17 cellular contexts compared by ENCODE assay signal in genomic region chr10:29096303-29096824, GRCh38.
A peak's percentile ranks its signal among the peaks of the same experiment; 100 is the strongest.
DNase-seq lines count a peak whose midpoint lies in the region; ATAC-seq and TF ChIP-seq lines count a peak whose summit lies in the region.
"Had no signal": no experiment of that assay in that cellular context is flagged by ENCODE, and none has a peak within 500 bp of the region (broad histone marks: within the 10 kb centered on the region; RNA-seq: fewer than 3 reads in every experiment).

No MANE protein-coding gene starts in this region.

- peaks cover 24% of the 10 kb centered on the region for H3K9me3 Mint-ChIP-seq in endodermal cell

- no peak overlapping the region for H3K9ac ChIP-seq in endodermal cell (ENCODE audit: extremely low read depth, low read length, poor library complexity, severe bottlenecking)

- peaks cover 3% of the 10 kb centered on the region for H3K36me3 Mint-ChIP-seq in endodermal cell (ENCODE audit: low read depth)
- H3K36me3 Mint-ChIP-seq: CD4-positive, alpha-beta memory T cell had no signal

- WGBS in endodermal cell (ENCODE audit: insufficient coverage in 1 of 2, insufficient read length in 1 of 2), 2 experiments, result 50 to 67% methylated on average over 1 to 2 of the region's 2 CpGs
- WGBS in heart left ventricle, 4 donors, result 56 to 68% (median 61%) methylated on average over 2 of the region's 2 CpGs

- DNase-seq in endodermal cell (no peak), heart left ventricle (no peak), NCI-H187 (lab: John Stamatoyannopoulos, UW) (no peak)
- DNase-seq in activated CD4-positive, CD25-positive, alpha-beta regulatory T cell treated with anti-CD3 and anti-CD28 coated beads, Interleukin-2, amount 50 U/mL, for 72 hours, result no peak
- DNase-seq: C1 segment of cervical spinal cord; CD4-positive, alpha-beta memory T cell; DMS 273 treated with DMSO at 0.1 percent for 48 hours; DMS79; EL; GDM1; GOT3; H7; HCEC 1CT had no signal

- peak overlapping the region; percentile 18 for H3K27ac Mint-ChIP-seq in endodermal cell
- H3K27ac Mint-ChIP-seq: CD4-positive, alpha-beta memory T cell had no signal

- no peak for TF ChIP-seq CTCF in endodermal cell (conservative IDR thresholded peaks at IDR 0.05)
- no peak for TF ChIP-seq CTCF in heart left ventricle (IDR thresholded peaks at IDR 0.05)

- peaks cover 29% of the 10 kb centered on the region for H3K9me3 ChIP-seq in endodermal cell (ENCODE audit: control insufficient read depth, low read length)
- H3K9me3 ChIP-seq in heart left ventricle, result peaks cover 0 to 4% (median 0%) of the 10 kb centered on the region in 12 donors

- H3K27ac ChIP-seq in endodermal cell (ENCODE audit: low read depth, low read length) (no peak overlapping the region), heart left ventricle (no peak overlapping the region)

- TF ChIP-seq POLR2A in heart left ventricle (IDR thresholded peaks at IDR 0.05), result no peak

- ATAC-seq in GM21447 (IDR thresholded peaks at IDR 0.05; ENCODE audit: unreplicated experiment) (peak; percentile 56), HG02610 (IDR thresholded peaks at IDR 0.05; ENCODE audit: unreplicated experiment) (peak; percentile 58), GM18867 (IDR thresholded peaks at IDR 0.05; ENCODE audit: unreplicated experiment) (no peak), heart left ventricle (no peak)
- ATAC-seq: GM12878 had no signal

- H3K4me3 ChIP-seq in endodermal cell (ENCODE audit: low read length), result no peak overlapping the region
- H3K4me3 ChIP-seq in heart left ventricle, result no peak overlapping the region
- H3K4me3 ChIP-seq: GM12878 had no signal

- no peaks in the 10 kb centered on the region for H3K27me3 Mint-ChIP-seq in endodermal cell (ENCODE audit: insufficient read depth)

- H3K4me1 ChIP-seq in endodermal cell (ENCODE audit: control insufficient read depth, insufficient read depth, low read length) (peaks cover 23% of the 10 kb centered on the region), heart left ventricle (no peaks in the 10 kb centered on the region)

- H3K4me1 Mint-ChIP-seq in endodermal cell, result peaks cover 36% of the 10 kb centered on the region
- H3K4me1 Mint-ChIP-seq: CD4-positive, alpha-beta memory T cell had no signal

- H3K4me3 Mint-ChIP-seq in endodermal cell, result no peak overlapping the region
- H3K4me3 Mint-ChIP-seq: CD4-positive, alpha-beta memory T cell had no signal

- H3K27me3 ChIP-seq in endodermal cell (ENCODE audit: control insufficient read depth, insufficient read depth, low read length, poor library complexity, severe bottlenecking) (no peaks in the 10 kb centered on the region), heart left ventricle (no peaks in the 10 kb centered on the region)

- no peaks in the 10 kb centered on the region for H3K36me3 ChIP-seq in endodermal cell (ENCODE audit: control insufficient read depth, insufficient read depth, low read length)
- H3K36me3 ChIP-seq in heart left ventricle, result no peaks in the 10 kb centered on the region

- intact Hi-C loops in heart left ventricle (cut with DNase I), result no loop called here

Comparison
In these comparisons a context has a peak if more than half of its experiments do, and no peak if none do; other contexts are left out.
1. ATAC-seq: peak in GM21447 (single experiment) and HG02610 (single experiment); none in GM18867 (single experiment) and heart left ventricle (0 of 4).